ENCODE assay signal across 18 cellular contexts in the genomic region with DNA sequence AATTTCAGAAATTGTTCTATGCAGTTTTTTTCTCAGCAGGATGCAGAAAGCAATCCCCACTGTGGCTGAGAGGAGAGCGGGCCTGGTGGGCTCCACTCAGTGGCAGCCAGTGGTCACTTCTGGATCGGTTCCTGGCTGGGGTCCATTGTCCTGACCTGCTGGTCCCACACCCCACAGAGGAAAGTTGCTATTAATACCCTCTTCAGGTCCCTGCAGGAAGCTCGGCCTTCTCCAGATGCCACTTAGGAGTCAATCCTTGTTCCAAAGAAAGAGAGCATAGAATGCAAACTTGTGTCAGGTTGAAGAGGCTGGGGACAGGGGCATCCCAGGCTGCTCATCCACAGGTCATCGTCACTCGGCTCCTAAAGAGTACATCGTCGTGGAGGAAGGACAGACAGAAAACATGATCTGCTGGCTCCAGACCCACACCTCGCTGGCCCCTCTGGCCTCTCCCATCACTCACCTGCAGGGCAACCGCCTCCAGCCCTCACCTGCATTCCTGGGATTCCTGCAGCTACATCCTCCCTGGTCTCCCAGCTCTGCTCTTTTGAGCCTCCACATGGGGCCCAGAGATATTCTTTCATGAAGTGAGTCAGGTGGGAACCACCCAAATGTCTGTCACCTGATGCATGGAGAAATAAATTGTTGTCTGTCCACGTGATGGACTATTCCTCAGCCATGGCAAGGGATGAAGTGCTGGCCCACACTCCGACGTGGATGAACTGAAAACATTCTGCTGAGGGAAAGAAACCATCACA.
DNase-seq lines count a peak whose midpoint lies in the region; ATAC-seq and TF ChIP-seq lines count a peak whose summit lies in the region.
"Had no signal": no experiment of that assay in that cellular context is flagged by ENCODE, and none has a peak within 500 bp of the region (broad histone marks: within the 10 kb centered on the region; RNA-seq: fewer than 3 reads in every experiment).

No MANE protein-coding gene starts in this region.

- no peaks in the 10 kb centered on the region for H3K27me3 ChIP-seq in SK-N-SH (ENCODE audit: insufficient read depth)
- H3K27me3 ChIP-seq: SJSA1, testis had no signal

- H3K9me3 Mint-ChIP-seq in type B pancreatic cell = peaks cover 13% of the 10 kb centered on the region
- H3K9me3 Mint-ChIP-seq: central memory CD8-positive, alpha-beta T cell had no signal

- CTCF ChIA-PET in SK-N-SH (lab: Yijun Ruan, JAX) = no interaction called here

- no peak for TF ChIP-seq EP300 in SK-N-SH (IDR thresholded peaks at IDR 0.05; ENCODE audit: borderline replicate concordance in 1 of 2, low read depth in 1 of 2, low read length in 1 of 2)

- no peak overlapping the region for H3K9ac ChIP-seq in SK-N-SH
- H3K9ac ChIP-seq: BLaER1, parathyroid adenoma had no signal

- no peak for TF ChIP-seq RAD21 in SK-N-SH (IDR thresholded peaks at IDR 0.05; ENCODE audit: low read length)

- H3K9me2 ChIP-seq in SK-N-SH = no peaks in the 10 kb centered on the region

- peaks cover 10% of the 10 kb centered on the region for H3F3A ChIP-seq in SK-N-SH (replicated peaks; ENCODE audit: insufficient read depth)

- peaks cover 0 to 31% of the 10 kb centered on the region in 2 experiments; a peak in 2 of 4 replicates for H3K4me1 ChIP-seq in SK-N-SH (ENCODE audit: control insufficient read depth in 1 of 2, insufficient read depth in 2 of 2, low read depth in 1 of 2, low read length in 1 of 2)
- H3K4me1 ChIP-seq: parathyroid adenoma had no signal

- no peaks in the 10 kb centered on the region for H3K36me3 Mint-ChIP-seq in type B pancreatic cell

- TF ChIP-seq CTCF in SK-N-SH (IDR thresholded peaks at IDR 0.05) (no peak), type B pancreatic cell (conservative IDR thresholded peaks at IDR 0.05) (no peak)

- ATAC-seq in SK-N-SH treated with all-trans-retinoic acid at 6 μM for 48 hours (no peak; the same call in 1 of the 3 replicates), GM21367 (IDR thresholded peaks at IDR 0.05; ENCODE audit: unreplicated experiment) (no peak), HG03520 (IDR thresholded peaks at IDR 0.05; ENCODE audit: unreplicated experiment) (no peak)

- H3K4me1 Mint-ChIP-seq in type B pancreatic cell (ENCODE audit: unreplicated experiment) = peaks cover 36% of the 10 kb centered on the region
- H3K4me1 Mint-ChIP-seq: central memory CD8-positive, alpha-beta T cell had no signal

- no peaks in the 10 kb centered on the region for H3K9me3 ChIP-seq in SK-N-SH
- H3K9me3 ChIP-seq: testis had no signal

- no peaks in the 10 kb centered on the region for H3K27me3 Mint-ChIP-seq in type B pancreatic cell

- no peak overlapping the region for H3K4me3 ChIP-seq in SK-N-SH (ENCODE audit: low read depth in 2 of 2, low read length in 1 of 2)
- H3K4me3 ChIP-seq: BLaER1, SJSA1, testis had no signal

- peak overlapping the region; percentile 42 to 93; a peak in 3 of 4 replicates for H3K27ac ChIP-seq in SK-N-SH (ENCODE audit: low read depth in 2 of 2, low read length in 1 of 2)
- H3K27ac ChIP-seq: BLaER1, parathyroid adenoma, SJSA1, testis had no signal

- POLR2A ChIA-PET in SK-N-SH (lab: Yijun Ruan, JAX) = no interaction called here

- peak overlapping the region; percentile 69 for H3K4me3 Mint-ChIP-seq in type B pancreatic cell
- H3K4me3 Mint-ChIP-seq: central memory CD8-positive, alpha-beta T cell had no signal

- no peaks in the 10 kb centered on the region for H4K20me1 ChIP-seq in SK-N-SH (ENCODE audit: insufficient read depth)
- H4K20me1 ChIP-seq: BLaER1 had no signal

- H3K79me2 ChIP-seq in SK-N-SH (ENCODE audit: insufficient read depth) = no peaks in the 10 kb centered on the region
- H3K79me2 ChIP-seq: parathyroid adenoma had no signal

- peak overlapping the region; percentile 18; the same call in 1 of the 2 replicates for H3K4me2 ChIP-seq in SK-N-SH

- 87% methylated on average over 8 of the region's 12 CpGs for WGBS in SK-N-SH (ENCODE audit: low lambda C conversion rate)

- no peaks in the 10 kb centered on the region for H3K36me3 ChIP-seq in SK-N-SH (replicated peaks in 1 of 2; ENCODE audit: control insufficient read depth in 1 of 2, insufficient read depth in 2 of 2, low read length in 1 of 2)
- H3K36me3 ChIP-seq: BLaER1, SJSA1 had no signal

- H2AFZ ChIP-seq in SK-N-SH (ENCODE audit: low read depth) = peak overlapping the region; percentile 20; the same call in 1 of the 2 replicates
- H2AFZ ChIP-seq: parathyroid adenoma had no signal

- peak overlapping the region; percentile 78 for H3K27ac Mint-ChIP-seq in type B pancreatic cell

- DNase-seq in SK-N-SH (no peak), SW480 (ENCODE audit: low spot score) (peak; percentile 74), kidney glomerular epithelial cell (lab: John Stamatoyannopoulos, UW) (peak; percentile 23), type B pancreatic cell (ENCODE audit: extremely low spot score, unreplicated experiment) (no peak), NCI-H2029 treated with DMSO at 0.1 percent for 48 hours (lab: John Stamatoyannopoulos, UW) (no peak)
- DNase-seq: 8988T; activated CD4-positive, alpha-beta T cell treated with anti-CD3 and anti-CD28 coated beads for 4 hours; DMS153; NCI-H2081; NCI-H69; testis had no signal

TF ChIP-seq in SK-N-SH, 30 proteins besides CTCF, POLR2A, EP300 and RAD21 (continues in another document):
- TF ChIP-seq MXI1 (IDR thresholded peaks at IDR 0.05; ENCODE audit: low read depth, low read length) (no peak), ELF1 (IDR thresholded peaks at IDR 0.05) (no peak), GABPA (IDR thresholded peaks at IDR 0.05; ENCODE audit: low read depth) (no peak), FOSL2 (IDR thresholded peaks at IDR 0.05; ENCODE audit: borderline replicate concordance, low read depth) (no peak), CHD2 (IDR thresholded peaks at IDR 0.05; ENCODE audit: low read length, partially characterized antibody) (no peak)
- TF ChIP-seq, protein P1, sequence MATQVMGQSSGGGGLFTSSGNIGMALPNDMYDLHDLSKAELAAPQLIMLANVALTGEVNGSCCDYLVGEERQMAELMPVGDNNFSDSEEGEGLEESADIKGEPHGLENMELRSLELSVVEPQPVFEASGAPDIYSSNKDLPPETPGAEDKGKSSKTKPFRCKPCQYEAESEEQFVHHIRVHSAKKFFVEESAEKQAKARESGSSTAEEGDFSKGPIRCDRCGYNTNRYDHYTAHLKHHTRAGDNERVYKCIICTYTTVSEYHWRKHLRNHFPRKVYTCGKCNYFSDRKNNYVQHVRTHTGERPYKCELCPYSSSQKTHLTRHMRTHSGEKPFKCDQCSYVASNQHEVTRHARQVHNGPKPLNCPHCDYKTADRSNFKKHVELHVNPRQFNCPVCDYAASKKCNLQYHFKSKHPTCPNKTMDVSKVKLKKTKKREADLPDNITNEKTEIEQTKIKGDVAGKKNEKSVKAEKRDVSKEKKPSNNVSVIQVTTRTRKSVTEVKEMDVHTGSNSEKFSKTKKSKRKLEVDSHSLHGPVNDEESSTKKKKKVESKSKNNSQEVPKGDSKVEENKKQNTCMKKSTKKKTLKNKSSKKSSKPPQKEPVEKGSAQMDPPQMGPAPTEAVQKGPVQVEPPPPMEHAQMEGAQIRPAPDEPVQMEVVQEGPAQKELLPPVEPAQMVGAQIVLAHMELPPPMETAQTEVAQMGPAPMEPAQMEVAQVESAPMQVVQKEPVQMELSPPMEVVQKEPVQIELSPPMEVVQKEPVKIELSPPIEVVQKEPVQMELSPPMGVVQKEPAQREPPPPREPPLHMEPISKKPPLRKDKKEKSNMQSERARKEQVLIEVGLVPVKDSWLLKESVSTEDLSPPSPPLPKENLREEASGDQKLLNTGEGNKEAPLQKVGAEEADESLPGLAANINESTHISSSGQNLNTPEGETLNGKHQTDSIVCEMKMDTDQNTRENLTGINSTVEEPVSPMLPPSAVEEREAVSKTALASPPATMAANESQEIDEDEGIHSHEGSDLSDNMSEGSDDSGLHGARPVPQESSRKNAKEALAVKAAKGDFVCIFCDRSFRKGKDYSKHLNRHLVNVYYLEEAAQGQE (IDR thresholded peaks at IDR 0.05; ENCODE audit: low read depth, low read length) = no peak

TF ChIP-seq in SK-N-SH treated with all-trans-retinoic acid at 6 μM for 48 hours, 23 proteins besides CTCF, POLR2A, EP300 and RAD21:
- TF ChIP-seq, protein P2, sequence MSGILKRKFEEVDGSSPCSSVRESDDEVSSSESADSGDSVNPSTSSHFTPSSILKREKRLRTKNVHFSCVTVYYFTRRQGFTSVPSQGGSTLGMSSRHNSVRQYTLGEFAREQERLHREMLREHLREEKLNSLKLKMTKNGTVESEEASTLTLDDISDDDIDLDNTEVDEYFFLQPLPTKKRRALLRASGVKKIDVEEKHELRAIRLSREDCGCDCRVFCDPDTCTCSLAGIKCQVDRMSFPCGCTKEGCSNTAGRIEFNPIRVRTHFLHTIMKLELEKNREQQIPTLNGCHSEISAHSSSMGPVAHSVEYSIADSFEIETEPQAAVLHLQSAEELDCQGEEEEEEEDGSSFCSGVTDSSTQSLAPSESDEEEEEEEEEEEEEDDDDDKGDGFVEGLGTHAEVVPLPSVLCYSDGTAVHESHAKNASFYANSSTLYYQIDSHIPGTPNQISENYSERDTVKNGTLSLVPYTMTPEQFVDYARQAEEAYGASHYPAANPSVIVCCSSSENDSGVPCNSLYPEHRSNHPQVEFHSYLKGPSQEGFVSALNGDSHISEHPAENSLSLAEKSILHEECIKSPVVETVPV (CRISPR knock-in tag; IDR thresholded peaks at IDR 0.05) = no peak
- TF ChIP-seq OSR1 (CRISPR knock-in tag; IDR thresholded peaks at IDR 0.05) (no peak), ZFP30 (CRISPR knock-in tag; IDR thresholded peaks at IDR 0.05) (no peak), SNAI2 (CRISPR knock-in tag; IDR thresholded peaks at IDR 0.05) (no peak)
TF ChIP-seq in SK-N-SH treated with all-trans-retinoic acid at 6 μM for 48 hours: peak in this region for 0.

Comparison
In these comparisons a context has a peak if more than half of its experiments do, and no peak if none do; other contexts are left out.
1. DNase-seq: peak in SW480 (single experiment) and kidney glomerular epithelial cell (single experiment); none in SK-N-SH (single experiment), type B pancreatic cell (single experiment) and NCI-H2029 treated with DMSO at 0.1 percent for 48 hours (single experiment).